1 cellular context compared by ENCODE assay signal in genomic region chr1:229230136-229230892, GRCh38.
TF ChIP-seq lines count a peak whose summit lies in the region.

No MANE protein-coding gene starts in this region.

TF ChIP-seq in HEK293, 187 proteins besides CTCF, POLR2A, EP300 and RAD21 (continued from another document and continues in another):
- TF ChIP-seq, protein P1, sequence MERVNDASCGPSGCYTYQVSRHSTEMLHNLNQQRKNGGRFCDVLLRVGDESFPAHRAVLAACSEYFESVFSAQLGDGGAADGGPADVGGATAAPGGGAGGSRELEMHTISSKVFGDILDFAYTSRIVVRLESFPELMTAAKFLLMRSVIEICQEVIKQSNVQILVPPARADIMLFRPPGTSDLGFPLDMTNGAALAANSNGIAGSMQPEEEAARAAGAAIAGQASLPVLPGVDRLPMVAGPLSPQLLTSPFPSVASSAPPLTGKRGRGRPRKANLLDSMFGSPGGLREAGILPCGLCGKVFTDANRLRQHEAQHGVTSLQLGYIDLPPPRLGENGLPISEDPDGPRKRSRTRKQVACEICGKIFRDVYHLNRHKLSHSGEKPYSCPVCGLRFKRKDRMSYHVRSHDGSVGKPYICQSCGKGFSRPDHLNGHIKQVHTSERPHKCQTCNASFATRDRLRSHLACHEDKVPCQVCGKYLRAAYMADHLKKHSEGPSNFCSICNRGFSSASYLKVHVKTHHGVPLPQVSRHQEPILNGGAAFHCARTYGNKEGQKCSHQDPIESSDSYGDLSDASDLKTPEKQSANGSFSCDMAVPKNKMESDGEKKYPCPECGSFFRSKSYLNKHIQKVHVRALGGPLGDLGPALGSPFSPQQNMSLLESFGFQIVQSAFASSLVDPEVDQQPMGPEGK (tag by site-specific recombination; IDR thresholded peaks at IDR 0.05) = peak; percentile 93
- TF ChIP-seq, protein P2, sequence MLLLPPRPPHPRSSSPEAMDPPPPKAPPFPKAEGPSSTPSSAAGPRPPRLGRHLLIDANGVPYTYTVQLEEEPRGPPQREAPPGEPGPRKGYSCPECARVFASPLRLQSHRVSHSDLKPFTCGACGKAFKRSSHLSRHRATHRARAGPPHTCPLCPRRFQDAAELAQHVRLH (tag by site-specific recombination; IDR thresholded peaks at IDR 0.05) = peak; percentile 22; the same call in 1 of the 2 replicates
- TF ChIP-seq, protein P3, sequence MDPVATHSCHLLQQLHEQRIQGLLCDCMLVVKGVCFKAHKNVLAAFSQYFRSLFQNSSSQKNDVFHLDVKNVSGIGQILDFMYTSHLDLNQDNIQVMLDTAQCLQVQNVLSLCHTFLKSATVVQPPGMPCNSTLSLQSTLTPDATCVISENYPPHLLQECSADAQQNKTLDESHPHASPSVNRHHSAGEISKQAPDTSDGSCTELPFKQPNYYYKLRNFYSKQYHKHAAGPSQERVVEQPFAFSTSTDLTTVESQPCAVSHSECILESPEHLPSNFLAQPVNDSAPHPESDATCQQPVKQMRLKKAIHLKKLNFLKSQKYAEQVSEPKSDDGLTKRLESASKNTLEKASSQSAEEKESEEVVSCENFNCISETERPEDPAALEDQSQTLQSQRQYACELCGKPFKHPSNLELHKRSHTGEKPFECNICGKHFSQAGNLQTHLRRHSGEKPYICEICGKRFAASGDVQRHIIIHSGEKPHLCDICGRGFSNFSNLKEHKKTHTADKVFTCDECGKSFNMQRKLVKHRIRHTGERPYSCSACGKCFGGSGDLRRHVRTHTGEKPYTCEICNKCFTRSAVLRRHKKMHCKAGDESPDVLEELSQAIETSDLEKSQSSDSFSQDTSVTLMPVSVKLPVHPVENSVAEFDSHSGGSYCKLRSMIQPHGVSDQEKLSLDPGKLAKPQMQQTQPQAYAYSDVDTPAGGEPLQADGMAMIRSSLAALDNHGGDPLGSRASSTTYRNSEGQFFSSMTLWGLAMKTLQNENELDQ (tag by site-specific recombination; IDR thresholded peaks at IDR 0.05; ENCODE audit: low read depth) = no peak
- TF ChIP-seq ZNF510 (tag by site-specific recombination; IDR thresholded peaks at IDR 0.05; ENCODE audit: insufficient replicate concordance) (no peak), ZNF174 (tag by site-specific recombination; IDR thresholded peaks at IDR 0.05) (no peak), ZNF23 (tag by site-specific recombination; IDR thresholded peaks at IDR 0.05; ENCODE audit: borderline replicate concordance) (no peak), ZNF768 (tag by site-specific recombination; IDR thresholded peaks at IDR 0.05) (no peak), KLF7 (tag by site-specific recombination; IDR thresholded peaks at IDR 0.05; ENCODE audit: borderline replicate concordance) (no peak), KLF17 (tag by site-specific recombination; IDR thresholded peaks at IDR 0.05) (peak; percentile 84), ZNF544 (tag by site-specific recombination; IDR thresholded peaks at IDR 0.05) (no peak), ZNF169 (tag by site-specific recombination; IDR thresholded peaks at IDR 0.05) (no peak), OSR2 (tag by site-specific recombination; IDR thresholded peaks at IDR 0.05) (peak; percentile 99), ZNF354C (tag by site-specific recombination; IDR thresholded peaks at IDR 0.05; ENCODE audit: borderline replicate concordance, low read depth) (no peak), KLF9 (tag by site-specific recombination; IDR thresholded peaks at IDR 0.05; ENCODE audit: low read depth) (no peak), ZNF140 (tag by site-specific recombination; IDR thresholded peaks at IDR 0.05) (no peak), ZNF324 (tag by site-specific recombination; IDR thresholded peaks at IDR 0.05) (peak; percentile 61; the same call in 1 of the 2 replicates), RBAK (tag by site-specific recombination; IDR thresholded peaks at IDR 0.05) (no peak), ZNF2 (tag by site-specific recombination; IDR thresholded peaks at IDR 0.05) (no peak; the same call in 1 of the 2 replicates), ZNF311 (tag by site-specific recombination; IDR thresholded peaks at IDR 0.05; ENCODE audit: borderline replicate concordance) (no peak), GLIS2 (tag by site-specific recombination; IDR thresholded peaks at IDR 0.05) (peak; percentile 54), KLF16 (tag by site-specific recombination; IDR thresholded peaks at IDR 0.05) (peak; percentile 78; the same call in 1 of the 2 replicates), ZNF146 (tag by site-specific recombination; IDR thresholded peaks at IDR 0.05) (peak; percentile 61), HOXC10 (CRISPR knock-in tag; IDR thresholded peaks at IDR 0.05) (no peak), TRIM28 (IDR thresholded peaks at IDR 0.05; ENCODE audit: borderline replicate concordance, low read length) (no peak), ZNF132 (tag by site-specific recombination; IDR thresholded peaks at IDR 0.05; ENCODE audit: borderline replicate concordance) (no peak), ZNF121 (tag by site-specific recombination; IDR thresholded peaks at IDR 0.05) (no peak), ZBTB8A (tag by site-specific recombination; IDR thresholded peaks at IDR 0.05) (peak; percentile 87), SP2 (tag by site-specific recombination; IDR thresholded peaks at IDR 0.05) (peak; percentile 60), ZNF341 (tag by site-specific recombination; IDR thresholded peaks at IDR 0.05; ENCODE audit: low read depth) (no peak; the same call in 1 of the 2 replicates), ZNF513 (tag by site-specific recombination; IDR thresholded peaks at IDR 0.05) (no peak), ZNF133 (tag by site-specific recombination; IDR thresholded peaks at IDR 0.05) (no peak), ZNF830 (tag by site-specific recombination; IDR thresholded peaks at IDR 0.05; ENCODE audit: low read depth) (no peak), ZNF48 (tag by site-specific recombination; IDR thresholded peaks at IDR 0.05) (no peak), MZF1 (tag by site-specific recombination; IDR thresholded peaks at IDR 0.05; ENCODE audit: borderline replicate concordance) (peak; percentile 22; the same call in 1 of the 2 replicates), REPIN1 (tag by site-specific recombination; IDR thresholded peaks at IDR 0.05; ENCODE audit: low read depth) (no peak), ZNF202 (tag by site-specific recombination; IDR thresholded peaks at IDR 0.05; ENCODE audit: borderline replicate concordance) (no peak), ZNF626 (tag by site-specific recombination; IDR thresholded peaks at IDR 0.05) (no peak), ZNF274 (IDR thresholded peaks at IDR 0.05; ENCODE audit: low read length) (no peak), ZNF274 (tag by site-specific recombination; IDR thresholded peaks at IDR 0.05; ENCODE audit: borderline replicate concordance) (no peak), OVOL3 (tag by site-specific recombination; IDR thresholded peaks at IDR 0.05) (no peak; the same call in 1 of the 2 replicates), HOXD13 (CRISPR knock-in tag; IDR thresholded peaks at IDR 0.05; ENCODE audit: borderline replicate concordance) (no peak), KLF10 (tag by site-specific recombination; IDR thresholded peaks at IDR 0.05) (peak; percentile 85), GLIS1 (tag by site-specific recombination; IDR thresholded peaks at IDR 0.05) (peak; percentile 98), ZNF558 (tag by site-specific recombination; IDR thresholded peaks at IDR 0.05) (peak; percentile 85), MYNN (tag by site-specific recombination; IDR thresholded peaks at IDR 0.05; ENCODE audit: borderline replicate concordance) (no peak), ZNF221 (tag by site-specific recombination; IDR thresholded peaks at IDR 0.05; ENCODE audit: borderline replicate concordance) (no peak), ZNF623 (tag by site-specific recombination; IDR thresholded peaks at IDR 0.05) (peak; percentile 21; the same call in 1 of the 2 replicates), ZNF266 (tag by site-specific recombination; IDR thresholded peaks at IDR 0.05; ENCODE audit: low read depth) (no peak), ZNF837 (tag by site-specific recombination; IDR thresholded peaks at IDR 0.05) (no peak), ZNF157 (tag by site-specific recombination; IDR thresholded peaks at IDR 0.05) (no peak), ZSCAN30 (tag by site-specific recombination; IDR thresholded peaks at IDR 0.05) (peak; percentile 81; the same call in 1 of the 2 replicates), ZNF10 (tag by site-specific recombination; IDR thresholded peaks at IDR 0.05) (peak; percentile 100), ZNF239 (tag by site-specific recombination; IDR thresholded peaks at IDR 0.05) (no peak), ZNF585B (tag by site-specific recombination; IDR thresholded peaks at IDR 0.05) (no peak), ZNF707 (tag by site-specific recombination; IDR thresholded peaks at IDR 0.05) (no peak), ZSCAN5A (tag by site-specific recombination; IDR thresholded peaks at IDR 0.05) (no peak), ZBTB10 (tag by site-specific recombination; IDR thresholded peaks at IDR 0.05) (no peak)
- TF ChIP-seq, protein P4, sequence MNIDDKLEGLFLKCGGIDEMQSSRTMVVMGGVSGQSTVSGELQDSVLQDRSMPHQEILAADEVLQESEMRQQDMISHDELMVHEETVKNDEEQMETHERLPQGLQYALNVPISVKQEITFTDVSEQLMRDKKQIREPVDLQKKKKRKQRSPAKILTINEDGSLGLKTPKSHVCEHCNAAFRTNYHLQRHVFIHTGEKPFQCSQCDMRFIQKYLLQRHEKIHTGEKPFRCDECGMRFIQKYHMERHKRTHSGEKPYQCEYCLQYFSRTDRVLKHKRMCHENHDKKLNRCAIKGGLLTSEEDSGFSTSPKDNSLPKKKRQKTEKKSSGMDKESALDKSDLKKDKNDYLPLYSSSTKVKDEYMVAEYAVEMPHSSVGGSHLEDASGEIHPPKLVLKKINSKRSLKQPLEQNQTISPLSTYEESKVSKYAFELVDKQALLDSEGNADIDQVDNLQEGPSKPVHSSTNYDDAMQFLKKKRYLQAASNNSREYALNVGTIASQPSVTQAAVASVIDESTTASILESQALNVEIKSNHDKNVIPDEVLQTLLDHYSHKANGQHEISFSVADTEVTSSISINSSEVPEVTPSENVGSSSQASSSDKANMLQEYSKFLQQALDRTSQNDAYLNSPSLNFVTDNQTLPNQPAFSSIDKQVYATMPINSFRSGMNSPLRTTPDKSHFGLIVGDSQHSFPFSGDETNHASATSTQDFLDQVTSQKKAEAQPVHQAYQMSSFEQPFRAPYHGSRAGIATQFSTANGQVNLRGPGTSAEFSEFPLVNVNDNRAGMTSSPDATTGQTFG (tag by site-specific recombination; IDR thresholded peaks at IDR 0.05; ENCODE audit: borderline replicate concordance) = no peak
